Comparison of ENCODE assay signal across 17 cellular contexts in the genomic region with DNA sequence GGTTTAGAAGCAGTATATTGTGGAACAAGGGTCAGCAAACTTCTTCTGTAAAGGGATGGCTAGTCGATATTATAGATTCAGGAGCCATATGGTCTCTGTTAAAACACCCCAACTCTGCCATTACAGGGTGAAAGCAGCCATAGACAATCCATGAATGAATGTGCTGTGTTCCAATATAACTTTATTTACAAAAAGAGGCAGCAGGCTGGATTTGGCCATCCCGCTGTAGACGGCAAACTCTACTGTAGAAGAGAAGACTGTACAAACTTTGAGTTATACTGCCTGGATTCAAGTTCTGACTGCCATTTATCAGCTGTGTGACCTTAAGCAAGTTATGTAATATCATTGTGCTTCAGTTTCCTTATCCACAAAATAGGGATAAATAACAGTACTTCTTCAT. TPM values are rescaled to one million over a fixed set of nuclear protein-coding genes. Genes with fewer than 3 reads are reported as not detected.
DNase-seq lines count a peak whose midpoint lies in the region; ATAC-seq and TF ChIP-seq lines count a peak whose summit lies in the region.
"Had no signal": no experiment of that assay in that cellular context is flagged by ENCODE, and none has a peak within 500 bp of the region (broad histone marks: within the 10 kb centered on the region; RNA-seq: fewer than 3 reads in every experiment).

No MANE protein-coding gene starts in this region.

- no peak overlapping the region for H3K27ac ChIP-seq in neural progenitor cell
- H3K27ac ChIP-seq: 22Rv1; A549; BLaER1 treated with 17β-estradiol and CSF1 and Interleukin-3, amounts not matched to agents 10 nM and 100 nM; C4-2B had no signal

- no peak for TF ChIP-seq CTCF in neural progenitor cell (IDR thresholded peaks at IDR 0.05)

- H3K9ac ChIP-seq in neural progenitor cell, result no peak overlapping the region
- H3K9ac ChIP-seq: BLaER1 treated with 17β-estradiol and CSF1 and Interleukin-3, amounts not matched to agents 10 nM and 100 nM had no signal

- intact Hi-C loops in activated CD4-positive, alpha-beta T cell treated with anti-CD3 and anti-CD28 coated beads, Interleukin-2, amount 10 ng/mL, durations not matched to agents 24 days and 14 days (cut with micrococcal nuclease), result no loop called here

- POLR2A ChIA-PET in activated CD4-positive, alpha-beta T cell treated with anti-CD3 and anti-CD28 coated beads, Interleukin-2, amount 10 ng/mL, durations not matched to agents 7 days and 5 days (lab: Charles Lee), result no interaction called here

- no peaks in the 10 kb centered on the region for H3K9me3 ChIP-seq in neural progenitor cell (ENCODE audit: low read depth)
- H3K9me3 ChIP-seq: A549, Caco-2 had no signal

- ATAC-seq in HG02623 (IDR thresholded peaks at IDR 0.05; ENCODE audit: unreplicated experiment), result no peak
- ATAC-seq: CD8-positive, alpha-beta T cell had no signal

- no peak overlapping the region for H3K4me3 ChIP-seq in neural progenitor cell
- H3K4me3 ChIP-seq: A549; BLaER1 treated with 17β-estradiol and CSF1 and Interleukin-3, amounts not matched to agents 10 nM and 100 nM had no signal

- H3K9me3 Mint-ChIP-seq in activated CD4-positive, alpha-beta T cell treated with anti-CD3 and anti-CD28 coated beads, Interleukin-2, amount 10 ng/mL, durations not matched to agents 24 days and 14 days, result peaks cover 4% of the 10 kb centered on the region
- H3K9me3 Mint-ChIP-seq in activated CD4-positive, alpha-beta T cell treated with anti-CD3 and anti-CD28 coated beads, Interleukin-2, amount 10 ng/mL, durations not matched to agents 7 days and 5 days, result peaks cover 4% of the 10 kb centered on the region
- no peaks in the 10 kb centered on the region for H3K9me3 Mint-ChIP-seq in neural progenitor cell
- H3K9me3 Mint-ChIP-seq: CD4-positive, alpha-beta T cell; CD8-positive, alpha-beta T cell had no signal

- H3K36me3 ChIP-seq in neural progenitor cell, result no peaks in the 10 kb centered on the region
- H3K36me3 ChIP-seq: BLaER1 treated with 17β-estradiol and CSF1 and Interleukin-3, amounts not matched to agents 10 nM and 100 nM had no signal

- CTCF ChIA-PET in activated CD4-positive, alpha-beta T cell treated with anti-CD3 and anti-CD28 coated beads, Interleukin-2, amount 10 ng/mL, durations not matched to agents 7 days and 5 days (lab: Charles Lee), result interaction anchor here (0.7 kb wide), 1 partner anchor 178 kb away, joined by 3 read pairs; no protein-coding TSS in a partner anchor

- H3K36me3 Mint-ChIP-seq in activated CD4-positive, alpha-beta T cell treated with anti-CD3 and anti-CD28 coated beads, Interleukin-2, amount 10 ng/mL, durations not matched to agents 24 days and 14 days (ENCODE audit: low read depth), result no peaks in the 10 kb centered on the region
- peaks cover 2% of the 10 kb centered on the region for H3K36me3 Mint-ChIP-seq in activated CD4-positive, alpha-beta T cell treated with anti-CD3 and anti-CD28 coated beads, Interleukin-2, amount 10 ng/mL, durations not matched to agents 7 days and 5 days (ENCODE audit: low read depth)
- H3K36me3 Mint-ChIP-seq in neural progenitor cell, result no peaks in the 10 kb centered on the region
- H3K36me3 Mint-ChIP-seq: CD8-positive, alpha-beta T cell had no signal

- H3K4me2 ChIP-seq in neural progenitor cell, result no peak overlapping the region
- H3K4me2 ChIP-seq: A549; BLaER1 treated with 17β-estradiol and CSF1 and Interleukin-3, amounts not matched to agents 10 nM and 100 nM had no signal

- H3K27me3 ChIP-seq in neural progenitor cell, result no peaks in the 10 kb centered on the region
- H3K27me3 ChIP-seq: BLaER1 treated with 17β-estradiol and CSF1 and Interleukin-3, amounts not matched to agents 10 nM and 100 nM had no signal

- H3K27ac Mint-ChIP-seq in activated CD4-positive, alpha-beta T cell treated with anti-CD3 and anti-CD28 coated beads, Interleukin-2, amount 10 ng/mL, durations not matched to agents 24 days and 14 days, result no peak overlapping the region
- H3K27ac Mint-ChIP-seq in activated CD4-positive, alpha-beta T cell treated with anti-CD3 and anti-CD28 coated beads, Interleukin-2, amount 10 ng/mL, durations not matched to agents 7 days and 5 days, result no peak overlapping the region
- H3K27ac Mint-ChIP-seq in neural progenitor cell, result no peak overlapping the region
- H3K27ac Mint-ChIP-seq: B cell; CD4-positive, alpha-beta T cell; CD8-positive, alpha-beta T cell had no signal

- peak overlapping the region; percentile 86 for H2AFZ ChIP-seq in neural progenitor cell (replicated peaks)

- H3K79me2 ChIP-seq in neural progenitor cell (ENCODE audit: low read depth), result no peaks in the 10 kb centered on the region

- H3K4me3 Mint-ChIP-seq in activated CD4-positive, alpha-beta T cell treated with anti-CD3 and anti-CD28 coated beads, Interleukin-2, amount 10 ng/mL, durations not matched to agents 24 days and 14 days, result no peak overlapping the region
- no peak overlapping the region for H3K4me3 Mint-ChIP-seq in activated CD4-positive, alpha-beta T cell treated with anti-CD3 and anti-CD28 coated beads, Interleukin-2, amount 10 ng/mL, durations not matched to agents 7 days and 5 days
- no peak overlapping the region for H3K4me3 Mint-ChIP-seq in neural progenitor cell
- H3K4me3 Mint-ChIP-seq: B cell; CD4-positive, alpha-beta T cell; CD8-positive, alpha-beta T cell had no signal

- peaks cover 7% of the 10 kb centered on the region for H3K4me1 Mint-ChIP-seq in activated CD4-positive, alpha-beta T cell treated with anti-CD3 and anti-CD28 coated beads, Interleukin-2, amount 10 ng/mL, durations not matched to agents 24 days and 14 days
- H3K4me1 Mint-ChIP-seq in activated CD4-positive, alpha-beta T cell treated with anti-CD3 and anti-CD28 coated beads, Interleukin-2, amount 10 ng/mL, durations not matched to agents 7 days and 5 days, result no peaks in the 10 kb centered on the region
- no peaks in the 10 kb centered on the region for H3K4me1 Mint-ChIP-seq in neural progenitor cell
- H3K4me1 Mint-ChIP-seq: B cell had no signal

- H4K20me1 ChIP-seq in neural progenitor cell (ENCODE audit: low read depth), result no peaks in the 10 kb centered on the region
- H4K20me1 ChIP-seq: BLaER1 treated with 17β-estradiol and CSF1 and Interleukin-3, amounts not matched to agents 10 nM and 100 nM had no signal

- no peaks in the 10 kb centered on the region for H3K4me1 ChIP-seq in neural progenitor cell

- peak; percentile 50 for DNase-seq in activated CD4-positive, alpha-beta T cell treated with anti-CD3 and anti-CD28 coated beads, Interleukin-2, amount 10 ng/mL, durations not matched to agents 24 days and 14 days
- DNase-seq in activated CD4-positive, alpha-beta T cell treated with anti-CD3 and anti-CD28 coated beads, Interleukin-2, amount 10 ng/mL, durations not matched to agents 7 days and 5 days, result no peak
- no peak for DNase-seq in neural progenitor cell (ENCODE audit: low spot score)
- no peak for DNase-seq in SIG-M5 treated with dmso at 0.1 percent for 504 hours (lab: John Stamatoyannopoulos, UW; ENCODE audit: unreplicated experiment)
- DNase-seq: AML-193; Calu3; CD4-positive, alpha-beta T cell; CD8-positive, alpha-beta T cell; DMS79 treated with DMSO at 0.1 percent for 48 hours; GF-D8 had no signal

- H3K27me3 Mint-ChIP-seq in activated CD4-positive, alpha-beta T cell treated with anti-CD3 and anti-CD28 coated beads, Interleukin-2, amount 10 ng/mL, durations not matched to agents 24 days and 14 days, result peaks cover 37% of the 10 kb centered on the region
- H3K27me3 Mint-ChIP-seq in activated CD4-positive, alpha-beta T cell treated with anti-CD3 and anti-CD28 coated beads, Interleukin-2, amount 10 ng/mL, durations not matched to agents 7 days and 5 days, result peaks cover 30% of the 10 kb centered on the region
- H3K27me3 Mint-ChIP-seq in neural progenitor cell (ENCODE audit: insufficient read depth, low read depth), result peaks cover 2% of the 10 kb centered on the region
- H3K27me3 Mint-ChIP-seq: B cell; CD4-positive, alpha-beta T cell had no signal

- no peaks in the 10 kb centered on the region for H3F3A ChIP-seq in neural progenitor cell (ENCODE audit: low read depth)

RNA-seq across cellular contexts. Expression of gene SNX9, which starts 33.7 kb away (rescaled TPM):
- 33.7 and 34.0 TPM in 2 replicates for total RNA-seq in activated CD4-positive, alpha-beta T cell treated with anti-CD3 and anti-CD28 coated beads, Interleukin-2, amount 10 ng/mL, durations not matched to agents 24 days and 14 days
- total RNA-seq in activated CD4-positive, alpha-beta T cell treated with anti-CD3 and anti-CD28 coated beads, Interleukin-2, amount 10 ng/mL, durations not matched to agents 7 days and 5 days, result 10 to 100 TPM in 1 of 2 experiments, 1 to 10 TPM in 1; 9.4 to 10.7 TPM
- total RNA-seq in neural progenitor cell (ENCODE audit: low replicate concordance), result 16.1 and 17.8 TPM in 2 replicates
